ENCODE assay signal across 8 cellular contexts in genomic region chr14:21267886-21268611, GRCh38. TPM values are rescaled to one million over a fixed set of nuclear protein-coding genes. Genes with fewer than 3 reads are reported as not detected.
DNase-seq lines count a peak whose midpoint lies in the region; ATAC-seq, FAIRE-seq and TF ChIP-seq lines count a peak whose summit lies in the region.

No MANE protein-coding gene starts in this region.

- no peak for TF ChIP-seq CTCF in right atrium auricular region (IDR thresholded peaks at IDR 0.05)
- TF ChIP-seq CTCF in body of pancreas (IDR thresholded peaks at IDR 0.05) = no peak

- H3K4me3 ChIP-seq in right atrium auricular region (peak overlapping the region; percentile 92 to 97), body of pancreas (peak overlapping the region; percentile 87 to 92), aorta (ENCODE audit: low read length in 2 of 2) (peak overlapping the region; percentile 99)

- no peak for FAIRE-seq in GM12892 (lab: Jason Lieb, UNC)

- H3K36me3 ChIP-seq in right atrium auricular region (peaks cover 24% of the 10 kb centered on the region), body of pancreas (replicated peaks in 1 of 2; ENCODE audit: insufficient read depth in 1 of 2, low read depth in 2 of 2) (no peaks in the 10 kb centered on the region), aorta (ENCODE audit: control insufficient read depth in 1 of 2, insufficient read depth in 2 of 2, low read length in 1 of 2) (peaks cover 0 to 6% of the 10 kb centered on the region in 2 donors)

- H3K4me1 ChIP-seq in right atrium auricular region = peaks cover 0 to 52% of the 10 kb centered on the region in 2 donors
- peaks cover 45% of the 10 kb centered on the region for H3K4me1 ChIP-seq in body of pancreas
- H3K4me1 ChIP-seq in aorta (ENCODE audit: control insufficient read depth in 1 of 2, insufficient read depth in 2 of 2, low read length in 2 of 2) = peaks cover 0 to 8% of the 10 kb centered on the region in 2 donors

- no peaks in the 10 kb centered on the region for H3K9me3 ChIP-seq in right atrium auricular region
- no peaks in the 10 kb centered on the region for H3K9me3 ChIP-seq in body of pancreas
- no peaks in the 10 kb centered on the region for H3K9me3 ChIP-seq in aorta (ENCODE audit: control insufficient read depth, low read length)

- WGBS in body of pancreas, 2 donors = 0 to 1% methylated on average over 16 of the region's 16 CpGs
- WGBS in aorta, 2 donors = 1% methylated on average over 16 of the region's 16 CpGs

- peak overlapping the region; percentile 96 to 99 for H3K27ac ChIP-seq in right atrium auricular region
- H3K27ac ChIP-seq in body of pancreas = peak overlapping the region; percentile 86 to 96 (median 94)
- no peak overlapping the region for H3K27ac ChIP-seq in aorta (ENCODE audit: low read depth in 1 of 2, low read length in 2 of 2)

- H3K27me3 ChIP-seq in right atrium auricular region (no peaks in the 10 kb centered on the region), body of pancreas (no peaks in the 10 kb centered on the region), aorta (ENCODE audit: control insufficient read depth in 1 of 2, insufficient read depth in 2 of 2, low read length in 1 of 2) (no peaks in the 10 kb centered on the region)

- TF ChIP-seq POLR2A in body of pancreas (IDR thresholded peaks at IDR 0.05) (no peak), GM12892 (IDR thresholded peaks at IDR 0.05; ENCODE audit: low read depth, low read length) (no peak)

- DNase-seq in right atrium auricular region (ENCODE audit: low spot score) (no peak), Right ventricle myocardium inferior (ENCODE audit: missing footprints) (no peak), body of pancreas (peak in 1 of 4 donors; percentile 27), medulla oblongata (ENCODE audit: extremely low spot score) (peak; percentile 20), aorta (no peak), NCI-H2171 (lab: John Stamatoyannopoulos, UW) (no peak), NCI-H2081 (lab: John Stamatoyannopoulos, UW) (no peak), GM12892 (ENCODE audit: insufficient read length) (no peak)

- no peak for ATAC-seq in Right ventricle myocardium inferior
- ATAC-seq in body of pancreas = no peak
- ATAC-seq in aorta (ENCODE audit: low FRiP score) = no peak

- intact Hi-C loops in Right ventricle myocardium inferior (cut with DNase I) (loop anchor here (5.0 to 10.0 kb wide), 2 partner anchors 36 to 117 kb away; partner anchors contain the start of gene SUPT16H), body of pancreas (cut with DNase I) (no loop called here), aorta (cut with DNase I) (loop anchor here (5.0 to 10.0 kb wide), 3 partner anchors 41 to 114 kb away; partner anchors contain the start of gene SUPT16H (in 1 of the 2))

RNA-seq across cellular contexts. Expression of gene HNRNPC, which starts 1.2 kb away (rescaled TPM):
- total RNA-seq in right atrium auricular region (100 to 1,000 TPM; 254 to 277 TPM), Right ventricle myocardium inferior (266 TPM), body of pancreas (100 to 1,000 TPM; 245 to 251 TPM), aorta (100 to 1,000 TPM; 257 to 313 TPM)
- 100 to 1,000 TPM; 260 to 378 TPM for polyA plus RNA-seq in aorta
- polyA plus RNA-seq in GM12892 (2012; ENCODE audit: missing spikeins) = 674 TPM

RNA-seq across cellular contexts. Expression of gene RPGRIP1, which starts 11.8 kb away (rescaled TPM):
- total RNA-seq in right atrium auricular region = under 1 TPM in 1 of 2 donors, not detected in 1; 0.12 TPM
- 0.60 TPM for total RNA-seq in Right ventricle myocardium inferior
- not detected for total RNA-seq in body of pancreas
- total RNA-seq in aorta = 1 to 10 TPM in 1 of 2 donors, under 1 TPM in 1; 0.39 to 2.3 TPM
- under 1 TPM in 1 of 2 donors, not detected in 1; 0.25 TPM for polyA plus RNA-seq in aorta
- not detected for polyA plus RNA-seq in GM12892 (2012; ENCODE audit: missing spikeins)

Comparison
In these comparisons a context has a peak if more than half of its experiments do, and no peak if none do; other contexts are left out.
1. H3K27ac ChIP-seq: peak in right atrium auricular region (2 of 2) and body of pancreas (4 of 4); none in aorta (0 of 2).
2. Peak in every context shown above with its lines, with median percentiles within 50 percentile points of each other: H3K4me3 ChIP-seq.